8 cellular contexts compared by ENCODE assay signal in the genomic region with DNA sequence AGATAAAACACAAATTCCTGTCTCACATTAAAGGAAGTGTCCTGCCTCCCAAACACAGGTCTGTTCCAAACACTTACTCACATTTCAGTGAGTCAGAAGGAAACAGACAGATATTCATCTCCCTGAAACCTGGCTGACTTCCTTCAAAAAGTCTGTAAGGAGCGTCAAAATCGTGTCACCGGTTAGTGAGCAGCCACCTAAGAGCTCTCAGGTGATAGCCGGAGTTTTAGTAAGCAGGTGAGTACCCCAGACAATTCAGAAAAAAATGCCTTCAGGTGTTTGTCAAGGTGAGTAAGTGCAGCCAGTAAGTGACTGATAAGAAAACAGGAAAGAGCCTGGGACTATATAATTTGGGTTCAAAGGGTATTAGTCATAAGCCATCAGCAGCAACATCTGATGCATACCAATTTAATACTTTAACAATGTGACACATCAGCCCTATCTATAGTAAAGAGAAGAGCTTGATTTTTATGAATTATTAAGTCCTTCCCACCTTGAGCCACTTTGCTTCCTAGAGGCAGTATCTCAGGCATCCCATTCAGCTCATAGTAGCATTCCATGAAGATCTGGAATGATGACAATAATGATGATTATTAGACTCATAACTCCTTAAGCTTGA. TPM values are rescaled to one million over a fixed set of nuclear protein-coding genes. Genes with fewer than 3 reads are reported as not detected.
DNase-seq lines count a peak whose midpoint lies in the region; ATAC-seq, FAIRE-seq and TF ChIP-seq lines count a peak whose summit lies in the region.

No MANE protein-coding gene starts in this region.

- H3K27ac Mint-ChIP-seq in CD4-positive, alpha-beta T cell: no peak overlapping the region

- CTCF ChIA-PET in CD4-positive, alpha-beta T cell (lab: Charles Lee): no interaction called here
- CTCF ChIA-PET in IMR-90 (lab: Yijun Ruan, JAX) (interaction anchor here (1.0 to 1.4 kb wide), 3 partner anchors 10 to 43 kb away, joined by 3 to 4 read pairs (median 3); no protein-coding TSS in a partner anchor), K562 (lab: Yijun Ruan, JAX; ENCODE audit: low intra/inter-chr PET ratio) (no interaction called here)

- H3K4me2 ChIP-seq in IMR-90 (ENCODE audit: low read depth, low read length): peak overlapping the region; percentile 48; the same call in 1 of the 2 replicates
- H3K4me2 ChIP-seq in K562 (ENCODE audit: insufficient read depth, low read length): no peak overlapping the region

- WGBS in IMR-90 (ENCODE audit: extremely low coverage in 2 of 2, insufficient read length in 1 of 2), 2 experiments: no CpG with 5 or more reads among the region's 4 CpGs
- WGBS in K562 (ENCODE audit: insufficient coverage, low coverage, missing lambda C conversion rate): 0% methylated on average over 4 of the region's 4 CpGs
- 74 to 77% methylated on average over 4 of the region's 4 CpGs for WGBS in mesodermal cell (ENCODE audit: insufficient coverage in 2 of 2), 2 experiments

- POLR2A ChIA-PET in CD4-positive, alpha-beta T cell (lab: Charles Lee): no interaction called here
- POLR2A ChIA-PET in IMR-90 (lab: Charles Lee; ENCODE audit: unreplicated experiment) (no interaction called here), K562 (lab: Yijun Ruan, JAX) (interaction anchor here (1.0 kb wide), 1 partner anchor 10 kb away, joined by 4 read pairs; no protein-coding TSS in a partner anchor)

- H3K23ac ChIP-seq in IMR-90 (ENCODE audit: low read depth, low read length): peak overlapping the region; percentile 77

- in situ Hi-C loops in IMR-90 (cut with MboI; ENCODE audit: low sequenced_read_pairs) (no loop called here), K562 (cut with MboI) (no loop called here)

- TF ChIP-seq EP300 in K562 (IDR thresholded peaks at IDR 0.05; ENCODE audit: low read length): no peak

- peak overlapping the region; percentile 20; the same call in 1 of the 2 replicates for H3K14ac ChIP-seq in IMR-90 (replicated peaks; ENCODE audit: low read depth, low read length)

- H3K79me1 ChIP-seq in IMR-90 (ENCODE audit: low read depth in 1 of 2, low read length in 2 of 2): peaks cover 0 to 47% of the 10 kb centered on the region in 2 experiments; a peak in 2 of 4 replicates

- no peak overlapping the region for H4K91ac ChIP-seq in IMR-90 (ENCODE audit: insufficient read depth, low read depth, low read length)

- H2BK120ac ChIP-seq in IMR-90 (ENCODE audit: low read depth, low read length): peak overlapping the region; percentile 93

- no peaks in the 10 kb centered on the region for H3K9me3 ChIP-seq in CD4-positive, alpha-beta T cell (ENCODE audit: control insufficient read depth, low read length)
- H3K9me3 ChIP-seq in IMR-90 (ENCODE audit: control insufficient read depth, insufficient read depth, low read length) (no peaks in the 10 kb centered on the region), K562 (replicated peaks; ENCODE audit: control insufficient read depth, insufficient read depth, low read depth, low read length) (no peaks in the 10 kb centered on the region), mesodermal cell (ENCODE audit: control insufficient read depth, low read length) (peaks cover 4% of the 10 kb centered on the region), tibial artery (no peaks in the 10 kb centered on the region)

- peak overlapping the region; percentile 1; the same call in 2 of the 3 replicates for H2BK15ac ChIP-seq in IMR-90 (ENCODE audit: low read depth, low read length)

- no peaks in the 10 kb centered on the region for H3K79me2 ChIP-seq in K562 (ENCODE audit: control insufficient read depth, insufficient read depth, low read length)

- H3K56ac ChIP-seq in IMR-90 (ENCODE audit: extremely low read depth, insufficient read depth, low read length): peak overlapping the region; percentile 12; the same call in 1 of the 2 replicates

- no peaks in the 10 kb centered on the region for H3K9me3 Mint-ChIP-seq in CD4-positive, alpha-beta T cell

- peaks cover 10% of the 10 kb centered on the region for H3K27me3 ChIP-seq in CD4-positive, alpha-beta T cell (ENCODE audit: control insufficient read depth, insufficient read depth, low read length)
- H3K27me3 ChIP-seq in IMR-90 (ENCODE audit: control insufficient read depth, insufficient read depth, low read length) (no peaks in the 10 kb centered on the region), K562 (ENCODE audit: control insufficient read depth in 2 of 2, insufficient read depth in 2 of 2, low read length in 2 of 2) (peaks cover 17 to 21% of the 10 kb centered on the region in 2 experiments; a peak in 4 of 5 replicates), tibial artery (no peaks in the 10 kb centered on the region)

- ATAC-seq in CD4-positive, alpha-beta T cell (ENCODE audit: poor library complexity): peak; percentile 23
- ATAC-seq in IMR-90 (ENCODE audit: low read depth): no peak
- no peak for ATAC-seq in K562
- no peak for ATAC-seq in GM21619 (IDR thresholded peaks at IDR 0.05; ENCODE audit: unreplicated experiment)
- no peak for ATAC-seq in GM19035 (IDR thresholded peaks at IDR 0.05; ENCODE audit: unreplicated experiment)
- no peak for ATAC-seq in GM19463 (IDR thresholded peaks at IDR 0.05; ENCODE audit: unreplicated experiment)

- H3K9me1 ChIP-seq in IMR-90 (ENCODE audit: insufficient read depth, low read length) (peaks cover 3% of the 10 kb centered on the region), K562 (ENCODE audit: control insufficient read depth, insufficient read depth, low read length) (no peaks in the 10 kb centered on the region)

- H3K18ac ChIP-seq in IMR-90 (ENCODE audit: low read depth, low read length): no peak overlapping the region; the same call in 1 of the 2 replicates

- peaks cover 73% of the 10 kb centered on the region for H3K27me3 Mint-ChIP-seq in CD4-positive, alpha-beta T cell

- no peak for FAIRE-seq in K562 (lab: Jason Lieb, UNC)

- no peak overlapping the region for H4K5ac ChIP-seq in IMR-90 (ENCODE audit: low read depth, low read length)

- no peak for DNase-seq in CD4-positive, alpha-beta T cell
- DNase-seq in IMR-90 (peak; percentile 68), K562 (ENCODE audit: extremely low read depth in 1 of 4, low spot score in 3 of 4) (no peak), tibial artery (no peak)

- peak overlapping the region; percentile 25; the same call in 1 of the 2 replicates for H3K4ac ChIP-seq in IMR-90 (ENCODE audit: low read depth, low read length)

- peak overlapping the region; percentile 70 for H3K4me3 Mint-ChIP-seq in CD4-positive, alpha-beta T cell

- peak overlapping the region; percentile 26; the same call in 1 of the 2 replicates for H2AK5ac ChIP-seq in IMR-90 (ENCODE audit: low read depth, low read length)

- no peak overlapping the region for H3K9ac ChIP-seq in IMR-90 (ENCODE audit: low read depth, low read length)
- H3K9ac ChIP-seq in K562 (ENCODE audit: insufficient read depth in 1 of 2, low read depth in 2 of 2, low read length in 2 of 2): no peak overlapping the region

- no peak overlapping the region for H3K27ac ChIP-seq in CD4-positive, alpha-beta T cell (ENCODE audit: low read depth, low read length)
- H3K27ac ChIP-seq in IMR-90 (ENCODE audit: insufficient read depth, low read length) (no peak overlapping the region; the same call in 1 of the 2 replicates), K562 (ENCODE audit: extremely low read depth, low read depth, low read length) (no peak overlapping the region), mesodermal cell (ENCODE audit: low read depth, low read length, severe bottlenecking) (peak overlapping the region; percentile 47), tibial artery (peak overlapping the region in 1 of 2 donors; percentile 69)

- BruUV-seq in IMR-90 (replicated peaks; lab: Mats Ljungman, UMichigan) (no TSS peak), K562 (replicated peaks; lab: Mats Ljungman, UMichigan) (no TSS peak)

- H3K4me1 Mint-ChIP-seq in CD4-positive, alpha-beta T cell (ENCODE audit: low read depth): peaks cover 10% of the 10 kb centered on the region

- H4K8ac ChIP-seq in IMR-90 (ENCODE audit: low read depth in 2 of 2, low read length in 2 of 2): 0 out of 4 replicates have a peak overlapping the region, but pooled peaks of 1 of the 2 experiments have one; percentile 48

- no peak overlapping the region for H2AK9ac ChIP-seq in IMR-90 (replicated peaks; ENCODE audit: low read depth, low read length, poor library complexity)

- H3K4me3 ChIP-seq in IMR-90 (ENCODE audit: insufficient read depth, low read depth, low read length) (no peak overlapping the region), K562 (no peak overlapping the region), mesodermal cell (ENCODE audit: extremely low read depth, insufficient read depth, low read length, poor library complexity, severe bottlenecking) (no peak overlapping the region), tibial artery (no peak overlapping the region)

- H4K20me1 ChIP-seq in IMR-90 (ENCODE audit: insufficient read depth, low read length) (no peaks in the 10 kb centered on the region), K562 (replicated peaks; ENCODE audit: control insufficient read depth, insufficient read depth, low read length) (no peaks in the 10 kb centered on the region)

- no peak overlapping the region for H2AFZ ChIP-seq in IMR-90 (replicated peaks; ENCODE audit: low read length, poor library complexity)
- no peak overlapping the region for H2AFZ ChIP-seq in K562 (ENCODE audit: low read depth, low read length)

- H2BK5ac ChIP-seq in IMR-90 (ENCODE audit: low read depth, low read length, poor library complexity, severe bottlenecking): peak overlapping the region; percentile 69

- H3K36me3 Mint-ChIP-seq in CD4-positive, alpha-beta T cell (ENCODE audit: low read depth): no peaks in the 10 kb centered on the region

- H2BK20ac ChIP-seq in IMR-90 (ENCODE audit: low read depth, low read length): peak overlapping the region; percentile 90

- H3K4me1 ChIP-seq in IMR-90 (ENCODE audit: control insufficient read depth, insufficient read depth, low read length): peaks cover 18% of the 10 kb centered on the region; the same call in 1 of the 2 replicates
- H3K4me1 ChIP-seq in K562 (replicated peaks in 1 of 2; ENCODE audit: control insufficient read depth in 2 of 2, insufficient read depth in 2 of 2, low read length in 2 of 2): peaks cover 0 to 14% of the 10 kb centered on the region in 2 experiments; a peak in 2 of 5 replicates
- peaks cover 35% of the 10 kb centered on the region for H3K4me1 ChIP-seq in mesodermal cell (ENCODE audit: control insufficient read depth, insufficient read depth, low read length, poor library complexity, severe bottlenecking)
- peaks cover 0 to 19% (median 7%) of the 10 kb centered on the region in 4 donors for H3K4me1 ChIP-seq in tibial artery

- no peak for TF ChIP-seq CTCF in CD4-positive, alpha-beta T cell (IDR thresholded peaks at IDR 0.05)
- TF ChIP-seq CTCF in IMR-90 (conservative IDR thresholded peaks at IDR 0.05; ENCODE audit: low read depth, low read length): no peak
- TF ChIP-seq CTCF in K562 (IDR thresholded peaks at IDR 0.05 in 2 of 3, conservative IDR thresholded peaks at IDR 0.05 in 1 of 3; ENCODE audit: insufficient read depth in 2 of 3, low read depth in 1 of 3, low read length in 3 of 3): no peak
- TF ChIP-seq CTCF in tibial artery (IDR thresholded peaks at IDR 0.05): no peak

- peaks cover 1% of the 10 kb centered on the region; the same call in 1 of the 2 replicates for H3K36me3 ChIP-seq in IMR-90 (ENCODE audit: control insufficient read depth, insufficient read depth, low read length)
- H3K36me3 ChIP-seq in K562 (ENCODE audit: control insufficient read depth, insufficient read depth, low read length): no peaks in the 10 kb centered on the region
- peaks cover 8% of the 10 kb centered on the region for H3K36me3 ChIP-seq in mesodermal cell (ENCODE audit: control insufficient read depth, insufficient read depth, low read length)
- no peaks in the 10 kb centered on the region for H3K36me3 ChIP-seq in tibial artery

- TF ChIP-seq RAD21 in IMR-90 (IDR thresholded peaks at IDR 0.05; ENCODE audit: low read length) (no peak), K562 (CRISPR knock-in tag; conservative IDR thresholded peaks at IDR 0.05 in 1 of 2, IDR thresholded peaks at IDR 0.05 in 1 of 2) (no peak)

- TF ChIP-seq POLR2A in IMR-90 (IDR thresholded peaks at IDR 0.05; ENCODE audit: low read depth, low read length) (no peak), K562 (conservative IDR thresholded peaks at IDR 0.05) (no peak)

- intact Hi-C loops in CD4-positive, alpha-beta T cell (cut with DNase I, micrococcal nuclease): no loop called here
- intact Hi-C loops in IMR-90 (cut with micrococcal nuclease) (loop anchor here (2.0 kb wide), 1 partner anchor 39 kb away; no protein-coding TSS in a partner anchor), K562 (cut with micrococcal nuclease) (no loop called here), tibial artery (cut with DNase I; ENCODE audit: low total_unique reads) (no loop called here)

- dilution Hi-C loops in IMR-90 (cut with HindIII; ENCODE audit: low sequenced_read_pairs, unreplicated experiment): no loop called here

RNA-seq across cellular contexts. Expression of a gene that starts 1.3 kb away (rescaled TPM):
- under 1 TPM; 0.03 to 0.11 TPM for total RNA-seq in CD4-positive, alpha-beta T cell
- total RNA-seq in IMR-90 (2012; rRNA removed) (83.6 and 93.4 TPM in 2 replicates), K562 (2014; rRNA removed) (0.04 TPM in 1 of 2 replicates, not detected in the other), K562 (2014; rRNA removed; fragmentation: Illumina TruSeq; extraction: Trizol) (not detected in 2 replicates), K562 (2015; rRNA removed; fragmentation: Illumina TruSeq; extraction: Trizol) (not detected in 2 replicates), K562 (2021) (0.09 and 0.11 TPM in 2 replicates)
- polyA plus RNA-seq in IMR-90 (2012; rRNA removed) (20.4 and 23.3 TPM in 2 replicates), K562 (2011; rRNA removed) (0.01 TPM in 2 replicates), K562 (2014; fragmentation: Illumina TruSeq; extraction: Trizol) (not detected in 2 replicates), K562 (2014; fragmentation: Nextera tagmentation; extraction: Ambion mirVana) (under 1 TPM in 1 of 2 experiments, not detected in 1; 0.01 TPM), K562 (2014; rRNA removed) (0.04 and 0.05 TPM in 2 replicates)
- 3.8 and 6.3 TPM in 2 replicates for polyA plus RNA-seq in IMR-90 (2012; cell fraction: cytosol; rRNA removed)
- 2.9 and 17.7 TPM in 2 replicates for polyA plus RNA-seq in IMR-90 (2012; cell fraction: nucleus; rRNA removed; ENCODE audit: low replicate concordance)
- total RNA-seq in K562 (2011; cell fraction: chromatin; rRNA removed; ENCODE audit: low replicate concordance): 0.05 TPM in 1 of 2 replicates, not detected in the other
- not detected in 2 replicates for total RNA-seq in K562 (2011; cell fraction: nucleolus; rRNA removed)
- total RNA-seq in K562 (2011; cell fraction: nucleoplasm; rRNA removed): 0.07 and 0.08 TPM in 2 replicates
- 0.01 and 0.04 TPM in 2 replicates for polyA plus RNA-seq in K562 (2011; cell fraction: cytosol; rRNA removed)
- polyA plus RNA-seq in K562 (2011; cell fraction: nucleus; rRNA removed): 0.04 TPM in 1 of 2 replicates, not detected in the other
- 0.03 and 0.04 TPM in 2 replicates for polyA plus RNA-seq in K562 (2012)
- 0.12 TPM in 1 of 2 replicates, not detected in the other for polyA minus RNA-seq in K562 (2011; rRNA and poly(A)+ RNA removed)
- polyA minus RNA-seq in K562 (2011; cell fraction: cytosol; rRNA and poly(A)+ RNA removed): 0.46 TPM in 1 of 2 replicates, not detected in the other
- polyA minus RNA-seq in K562 (2011; cell fraction: nucleus; rRNA and poly(A)+ RNA removed): under 0.01 TPM in 2 replicates
- polyA plus RNA-seq in mesodermal cell (2013, experiment 1 of 2): 21.7 TPM
- 22.0 TPM for polyA plus RNA-seq in mesodermal cell (2013, experiment 2 of 2)

Comparison
In these comparisons a context has a peak if more than half of its experiments do, and no peak if none do; other contexts are left out.
1. RNA of a gene that starts 1.3 kb away (total RNA-seq): 83.6 to 93.4 TPM in IMR-90; 0.03 to 0.11 TPM in CD4-positive, alpha-beta T cell and 0.04 to 0.11 TPM in K562; every median in the first group is over 10 times any median in the second.